17 cellular contexts compared by ENCODE assay signal in the genomic region with DNA sequence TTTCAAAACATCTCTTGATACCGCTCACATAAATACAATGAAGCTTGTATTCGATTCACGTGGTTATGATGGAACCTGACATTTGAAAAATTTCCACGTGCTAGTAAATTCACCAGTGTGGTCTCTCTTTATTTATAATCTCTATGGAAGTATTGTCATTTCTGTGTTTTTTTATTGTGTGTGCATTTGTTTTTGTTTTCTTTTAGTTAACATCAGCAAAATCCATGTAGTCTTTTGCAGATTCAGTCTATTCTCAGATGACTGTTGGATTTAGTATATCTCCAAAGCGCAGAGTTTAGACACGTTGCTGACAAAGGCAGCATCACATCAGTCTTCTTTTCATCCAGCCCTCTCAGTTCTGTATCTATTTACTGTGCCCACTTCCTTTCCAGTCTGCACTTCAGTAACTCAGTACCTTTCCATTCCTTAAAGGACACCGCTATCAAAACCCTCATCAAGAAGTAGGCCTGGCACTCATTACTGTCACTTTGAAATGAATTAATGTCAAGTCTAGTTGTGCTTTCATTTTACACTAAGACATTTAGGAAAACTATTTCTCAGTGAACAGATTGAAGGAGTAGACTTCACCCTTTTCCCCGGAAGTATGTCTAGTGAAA.
"Had no signal": no experiment of that assay in that cellular context is flagged by ENCODE, and none has a peak within 500 bp of the region (broad histone marks: within the 10 kb centered on the region; RNA-seq: fewer than 3 reads in every experiment).

No MANE protein-coding gene starts in this region.

- H3K9me3 Mint-ChIP-seq: activated CD8-positive, alpha-beta T cell treated with anti-CD3 and anti-CD28 coated beads for 36 hours; activated naive CD8-positive, alpha-beta T cell treated with anti-CD3 and anti-CD28 coated beads, Interleukin-2, amount 10 ng/mL, durations not matched to agents 7 days and 5 days; activated T-cell treated with anti-CD3 and anti-CD28 coated beads, Interleukin-2, amount 50 U/mL, for 72 hours; stimulated activated naive B cell treated with anti-CD40 and anti-IgM and Interleukin-4, amounts not matched to agents 10 μg/mL and 1 μg/mL and 100 μg/mL, for 72 hours had no signal

- H3K27ac Mint-ChIP-seq: activated CD8-positive, alpha-beta T cell treated with anti-CD3 and anti-CD28 coated beads for 36 hours; activated naive CD8-positive, alpha-beta T cell treated with anti-CD3 and anti-CD28 coated beads, Interleukin-2, amount 10 ng/mL, durations not matched to agents 7 days and 5 days; activated T-cell treated with anti-CD3 and anti-CD28 coated beads, Interleukin-2, amount 50 U/mL, for 72 hours; stimulated activated naive B cell treated with anti-CD40 and anti-IgM and Interleukin-4, amounts not matched to agents 10 μg/mL and 1 μg/mL and 100 μg/mL, for 72 hours had no signal

- H3K36me3 Mint-ChIP-seq: activated naive CD8-positive, alpha-beta T cell treated with anti-CD3 and anti-CD28 coated beads, Interleukin-2, amount 10 ng/mL, durations not matched to agents 7 days and 5 days; stimulated activated naive B cell treated with anti-CD40 and anti-IgM and Interleukin-4, amounts not matched to agents 10 μg/mL and 1 μg/mL and 100 μg/mL, for 72 hours had no signal

- ATAC-seq: activated CD8-positive, alpha-beta T cell treated with anti-CD3 and anti-CD28 coated beads for 36 hours; activated T-cell treated with anti-CD3 and anti-CD28 coated beads, Interleukin-2, amount 50 U/mL, for 72 hours; foreskin keratinocyte; stimulated activated naive B cell treated with anti-CD40 and anti-IgM and Interleukin-4, amounts not matched to agents 10 μg/mL and 1 μg/mL and 100 μg/mL, for 72 hours had no signal

- H3K9me3 ChIP-seq: esophagus muscularis mucosa, left lung, neutrophil, right atrium auricular region had no signal

- H3K4me3 Mint-ChIP-seq: activated CD8-positive, alpha-beta T cell treated with anti-CD3 and anti-CD28 coated beads for 36 hours; activated naive CD8-positive, alpha-beta T cell treated with anti-CD3 and anti-CD28 coated beads, Interleukin-2, amount 10 ng/mL, durations not matched to agents 7 days and 5 days; activated T-cell treated with anti-CD3 and anti-CD28 coated beads, Interleukin-2, amount 50 U/mL, for 72 hours; stimulated activated naive B cell treated with anti-CD40 and anti-IgM and Interleukin-4, amounts not matched to agents 10 μg/mL and 1 μg/mL and 100 μg/mL, for 72 hours had no signal

- H3K36me3 ChIP-seq: esophagus muscularis mucosa, left lung, neutrophil, right atrium auricular region had no signal

- H3K27ac ChIP-seq: esophagus muscularis mucosa, foreskin keratinocyte, neutrophil, right atrium auricular region had no signal

- H3K4me3 ChIP-seq: esophagus muscularis mucosa, left lung, right atrium auricular region had no signal

- H3K4me1 ChIP-seq: foreskin keratinocyte had no signal

- DNase-seq: activated CD8-positive, alpha-beta memory T cell treated with anti-CD3 and anti-CD28 coated beads, Interleukin-2, amount 50 U/mL, for 4 hours; activated CD8-positive, alpha-beta T cell treated with anti-CD3 and anti-CD28 coated beads for 36 hours; activated gamma-delta T cell treated with Interleukin-2 at 50 U/mL for 16 hours; activated naive CD8-positive, alpha-beta T cell treated with anti-CD3 and anti-CD28 coated beads, Interleukin-2, amount 10 ng/mL, durations not matched to agents 7 days and 5 days; activated T-cell treated with anti-CD3 and anti-CD28 coated beads, Interleukin-2, amount 50 U/mL, for 72 hours; anterior cingulate cortex; foreskin keratinocyte; head of caudate nucleus; left lung; stimulated activated CD4-positive, alpha-beta T cell treated with anti-CD3 and anti-CD28 coated beads, Interleukin-1b, Interleukin-23, amount 100 ng/mL, for 48 hours; stimulated activated naive B cell treated with anti-CD40 and anti-IgM and Interleukin-4, amounts not matched to agents 10 μg/mL and 1 μg/mL and 100 μg/mL, for 72 hours; substantia nigra; T-helper 9 cell; trophoblast cell had no signal

- H3K4me1 Mint-ChIP-seq: activated naive CD8-positive, alpha-beta T cell treated with anti-CD3 and anti-CD28 coated beads, Interleukin-2, amount 10 ng/mL, durations not matched to agents 7 days and 5 days had no signal

- H3K27me3 Mint-ChIP-seq: activated naive CD8-positive, alpha-beta T cell treated with anti-CD3 and anti-CD28 coated beads, Interleukin-2, amount 10 ng/mL, durations not matched to agents 7 days and 5 days; stimulated activated naive B cell treated with anti-CD40 and anti-IgM and Interleukin-4, amounts not matched to agents 10 μg/mL and 1 μg/mL and 100 μg/mL, for 72 hours had no signal

- H3K27me3 ChIP-seq: esophagus muscularis mucosa, foreskin keratinocyte, left lung, neutrophil, right atrium auricular region had no signal
